10 cellular contexts compared by ENCODE assay signal in genomic region chr17:68777856-68778694, GRCh38.
DNase-seq lines count a peak whose midpoint lies in the region; ATAC-seq and TF ChIP-seq lines count a peak whose summit lies in the region.
"Had no signal": no experiment of that assay in that cellular context is flagged by ENCODE, and none has a peak within 500 bp of the region (broad histone marks: within the 10 kb centered on the region; RNA-seq: fewer than 3 reads in every experiment).

No MANE protein-coding gene starts in this region.

- no peak for ATAC-seq in GM18520 (IDR thresholded peaks at IDR 0.05; ENCODE audit: unreplicated experiment)

- H3K79me2 ChIP-seq in OCI-LY3 (ENCODE audit: low read length), result no peaks in the 10 kb centered on the region

- H3K27me3 ChIP-seq in OCI-LY3 (ENCODE audit: low read depth, low read length), result no peaks in the 10 kb centered on the region
- no peaks in the 10 kb centered on the region for H3K27me3 ChIP-seq in right atrium auricular region
- H3K27me3 ChIP-seq in spleen (replicated peaks in 1 of 7), result no peaks in the 10 kb centered on the region

- H3K4me1 ChIP-seq in OCI-LY3 (ENCODE audit: low read length) (peaks cover 27% of the 10 kb centered on the region), right atrium auricular region (peaks cover 0 to 34% of the 10 kb centered on the region in 2 donors), spleen (peaks cover 0 to 32% (median 22%) of the 10 kb centered on the region in 6 donors)

- no peaks in the 10 kb centered on the region for H3K9me3 ChIP-seq in OCI-LY3 (ENCODE audit: insufficient read depth, low read length)
- H3K9me3 ChIP-seq in right atrium auricular region, result peaks cover 0 to 3% of the 10 kb centered on the region in 2 donors
- no peaks in the 10 kb centered on the region for H3K9me3 ChIP-seq in spleen

- no peak for TF ChIP-seq POLR2A in spleen (IDR thresholded peaks at IDR 0.05)

- H3K27ac ChIP-seq in OCI-LY3 (ENCODE audit: low read length) (no peak overlapping the region), right atrium auricular region (peak overlapping the region; percentile 46 to 54), spleen (peak overlapping the region in 7 of 8 donors; percentile 39 to 77 (median 66))

- no peak for TF ChIP-seq CTCF in OCI-LY3 (IDR thresholded peaks at IDR 0.05; ENCODE audit: low read depth, low read length)
- TF ChIP-seq CTCF in right atrium auricular region (IDR thresholded peaks at IDR 0.05), result no peak
- no peak for TF ChIP-seq CTCF in spleen (IDR thresholded peaks at IDR 0.05 in 8 of 11, conservative IDR thresholded peaks at IDR 0.05 in 3 of 11)

- H3K4me3 ChIP-seq in OCI-LY3 (ENCODE audit: low read length) (peak overlapping the region; percentile 31), right atrium auricular region (no peak overlapping the region), spleen (no peak overlapping the region)

- 54 to 73% (median 65%) methylated on average over 10 of the region's 10 CpGs for WGBS in spleen, 5 donors

- intact Hi-C loops in spleen (cut with DNase I; ENCODE audit: low total_unique reads), result loop anchor here (5.0 to 10.0 kb wide), 2 partner anchors 197 to 459 kb away; no protein-coding TSS in a partner anchor

- H3K36me3 ChIP-seq in OCI-LY3 (replicated peaks; ENCODE audit: low read depth, low read length) (no peaks in the 10 kb centered on the region), right atrium auricular region (no peaks in the 10 kb centered on the region), spleen (no peaks in the 10 kb centered on the region)

- peak overlapping the region; percentile 44 for H3K4me2 ChIP-seq in OCI-LY3 (ENCODE audit: low read length)

- H2AFZ ChIP-seq in OCI-LY3 (ENCODE audit: low read depth, low read length), result peak overlapping the region; percentile 55

- H3K9ac ChIP-seq in OCI-LY3 (ENCODE audit: low read length), result 0 out of 2 replicates have a peak overlapping the region, but pooled peaks have one; percentile 2

- H4K20me1 ChIP-seq in OCI-LY3 (ENCODE audit: insufficient read depth, low read length), result no peaks in the 10 kb centered on the region

- DNase-seq in NCI-H1105 treated with DMSO at 0.1 percent for 48 hours (lab: John Stamatoyannopoulos, UW), result peak; percentile 74
- DNase-seq in right atrium auricular region (ENCODE audit: low spot score), result no peak
- DNase-seq in spleen, result no peak
- no peak for DNase-seq in activated CD8-positive, alpha-beta memory T cell treated with anti-CD3 and anti-CD28 coated beads, Interleukin-2, amount 50 U/mL, for 48 hours
- no peak for DNase-seq in NCI-H1694 (lab: John Stamatoyannopoulos, UW)
- DNase-seq in stimulated activated CD4-positive, alpha-beta T cell treated with anti-CD3 and anti-CD28 coated beads, Interleukin-4, amount 100 ng/mL, for 24 hours, result no peak
- DNase-seq: activated T-cell treated with anti-CD3 and anti-CD28 coated beads, Interleukin-2, amount 50 U/mL, for 24 hours; cortex of kidney had no signal
